8 cellular contexts compared by ENCODE assay signal in genomic region chr15:77940548-77940947, GRCh38.
"Had no signal": no experiment of that assay in that cellular context is flagged by ENCODE, and none has a peak within 500 bp of the region (broad histone marks: within the 10 kb centered on the region; RNA-seq: fewer than 3 reads in every experiment).

No MANE protein-coding gene starts in this region.

- DNase-seq: GM23248, GOT3, H9, HCEC 1CT, KG1 had no signal

- H2AFZ ChIP-seq: GM23248 had no signal

- H3K9me3 Mint-ChIP-seq: H9, IgD-negative memory B cell had no signal

- H3K36me3 Mint-ChIP-seq: IgD-negative memory B cell had no signal

- H3K4me3 Mint-ChIP-seq: H9, IgD-negative memory B cell had no signal

- H3K27ac Mint-ChIP-seq: H9, IgD-negative memory B cell had no signal

- H3K4me3 ChIP-seq: GM23248 had no signal

- FAIRE-seq: H54, HTR-8/SVneo had no signal

- H3K27ac ChIP-seq: GM23248 had no signal

- H3K9ac ChIP-seq: GM23248 had no signal
